In genomic region chr19:45370410-45371204, GRCh38 we compare ENCODE assay signal across 8 cellular contexts. TPM values are rescaled to one million over a fixed set of nuclear protein-coding genes. Genes with fewer than 3 reads are reported as not detected.
DNase-seq lines count a peak whose midpoint lies in the region; ATAC-seq and TF ChIP-seq lines count a peak whose summit lies in the region.

Gene ERCC2 (minus strand): TSS chr19:45370573. CDS start chr19:45370540, 33 bp downstream.

- no peaks in the 10 kb centered on the region for H3K9me3 Mint-ChIP-seq in activated CD8-positive, alpha-beta memory T cell treated with anti-CD3 and anti-CD28 coated beads, Interleukin-2, amount 10 ng/mL, durations not matched to agents 7 days and 5 days (ENCODE audit: low read depth)
- H3K9me3 Mint-ChIP-seq in endodermal cell = no peaks in the 10 kb centered on the region

- no peaks in the 10 kb centered on the region for H3K36me3 Mint-ChIP-seq in activated CD8-positive, alpha-beta memory T cell treated with anti-CD3 and anti-CD28 coated beads, Interleukin-2, amount 10 ng/mL, durations not matched to agents 7 days and 5 days
- peaks cover 16% of the 10 kb centered on the region for H3K36me3 Mint-ChIP-seq in endodermal cell (ENCODE audit: low read depth)

- H3K27me3 ChIP-seq in NT2/D1 (ENCODE audit: insufficient read depth, insufficient read length) (no peaks in the 10 kb centered on the region), endodermal cell (ENCODE audit: control insufficient read depth, insufficient read depth, low read length, poor library complexity, severe bottlenecking) (no peaks in the 10 kb centered on the region), mesendoderm (ENCODE audit: insufficient read depth, low read length, poor library complexity) (no peaks in the 10 kb centered on the region)

- peak within 1 kb of the TSS; percentile 80 for H3K4me3 Mint-ChIP-seq in activated CD8-positive, alpha-beta memory T cell treated with anti-CD3 and anti-CD28 coated beads, Interleukin-2, amount 10 ng/mL, durations not matched to agents 7 days and 5 days
- peak within 1 kb of the TSS; percentile 76 for H3K4me3 Mint-ChIP-seq in endodermal cell

- H3K79me1 ChIP-seq in mesendoderm (ENCODE audit: low read length) = peaks cover 8% of the 10 kb centered on the region

- peaks cover 9% of the 10 kb centered on the region for H3K79me2 ChIP-seq in mesendoderm (ENCODE audit: control insufficient read depth, insufficient read depth, low read length)

- TF ChIP-seq CTCF in endodermal cell (conservative IDR thresholded peaks at IDR 0.05) = no peak

- H3K27ac Mint-ChIP-seq in activated CD8-positive, alpha-beta memory T cell treated with anti-CD3 and anti-CD28 coated beads, Interleukin-2, amount 10 ng/mL, durations not matched to agents 7 days and 5 days = peak within 1 kb of the TSS; percentile 99
- H3K27ac Mint-ChIP-seq in endodermal cell = peak within 1 kb of the TSS; percentile 100

- peak within 1 kb of the TSS; percentile 38 for H3K4ac ChIP-seq in mesendoderm (ENCODE audit: low read depth, low read length)

- peak within 1 kb of the TSS; percentile 97 for H3K56ac ChIP-seq in mesendoderm (ENCODE audit: low read length)

- peak within 1 kb of the TSS; percentile 3 for H2BK120ac ChIP-seq in mesendoderm (ENCODE audit: low read depth, low read length)

- no peak within 1 kb of the TSS for H4K5ac ChIP-seq in mesendoderm (ENCODE audit: low read length)

- no peaks in the 10 kb centered on the region for H3K4me1 ChIP-seq in NT2/D1 (ENCODE audit: insufficient read depth, insufficient read length)
- H3K4me1 ChIP-seq in endodermal cell (ENCODE audit: control insufficient read depth, insufficient read depth, low read length) = no peaks in the 10 kb centered on the region
- no peaks in the 10 kb centered on the region for H3K4me1 ChIP-seq in mesendoderm (ENCODE audit: control insufficient read depth, low read depth, low read length)

- H3K4me3 ChIP-seq in NT2/D1 (ENCODE audit: insufficient read length, low read depth) (peak within 1 kb of the TSS; percentile 76), endodermal cell (ENCODE audit: low read length) (peak within 1 kb of the TSS; percentile 93), mesendoderm (ENCODE audit: low read length) (peak within 1 kb of the TSS; percentile 89)

- no peaks in the 10 kb centered on the region for H3K27me3 Mint-ChIP-seq in activated CD8-positive, alpha-beta memory T cell treated with anti-CD3 and anti-CD28 coated beads, Interleukin-2, amount 10 ng/mL, durations not matched to agents 7 days and 5 days
- no peaks in the 10 kb centered on the region for H3K27me3 Mint-ChIP-seq in endodermal cell (ENCODE audit: insufficient read depth)

- peak; percentile 78 for ATAC-seq in GM21367 (IDR thresholded peaks at IDR 0.05; ENCODE audit: unreplicated experiment)
- ATAC-seq in activated CD8-positive, alpha-beta memory T cell treated with anti-CD3 and anti-CD28 coated beads, Interleukin-2, amount 10 ng/mL, durations not matched to agents 7 days and 5 days = peak; percentile 99

- H3K9ac ChIP-seq in NT2/D1 (ENCODE audit: insufficient read length, low read depth) (peak within 1 kb of the TSS; percentile 93), endodermal cell (ENCODE audit: extremely low read depth, low read length, poor library complexity, severe bottlenecking) (peak within 1 kb of the TSS; percentile 73), mesendoderm (ENCODE audit: low read length) (peak within 1 kb of the TSS; percentile 92)

- H3K27ac ChIP-seq in endodermal cell (ENCODE audit: low read depth, low read length) (peak within 1 kb of the TSS; percentile 86), mesendoderm (ENCODE audit: low read depth, low read length) (peak within 1 kb of the TSS; percentile 56)

- H2AK5ac ChIP-seq in mesendoderm (ENCODE audit: low read length) = no peak within 1 kb of the TSS

- 7 to 9% methylated on average over 39 to 55 of the region's 55 CpGs for WGBS in endodermal cell (ENCODE audit: insufficient coverage in 1 of 2, insufficient read length in 1 of 2), 2 experiments
- WGBS in mesendoderm (ENCODE audit: extremely low coverage, insufficient coverage, low lambda C conversion rate) = no CpG with 5 or more reads among the region's 55 CpGs

- H3K36me3 ChIP-seq in NT2/D1 (ENCODE audit: insufficient read depth, insufficient read length, low read length) = peaks cover 21% of the 10 kb centered on the region
- peaks cover 17% of the 10 kb centered on the region for H3K36me3 ChIP-seq in endodermal cell (ENCODE audit: control insufficient read depth, insufficient read depth, low read length)
- no peaks in the 10 kb centered on the region for H3K36me3 ChIP-seq in mesendoderm (ENCODE audit: control insufficient read depth, insufficient read depth, low read length)

- CTCF ChIA-PET in activated CD8-positive, alpha-beta memory T cell treated with anti-CD3 and anti-CD28 coated beads, Interleukin-2, amount 10 ng/mL, durations not matched to agents 7 days and 5 days (lab: Charles Lee) = interaction anchor here (0.8 to 1.4 kb wide), 5 partner anchors 18 to 188 kb away, joined by 3 to 4 read pairs (median 4); no protein-coding TSS in a partner anchor

- DNase-seq in COLO829 (ENCODE audit: low spot score) (peak; percentile 100), HUDEP-2 (lab: John Stamatoyannopoulos, UW; ENCODE audit: unreplicated experiment in 76 of 76) (peak; percentile 77 to 100 (median 100)), NT2/D1 (ENCODE audit: low read depth, low spot score) (peak; percentile 95), endodermal cell (peak; percentile 100), mesendoderm (peak; percentile 99)
- DNase-seq in activated CD8-positive, alpha-beta memory T cell treated with anti-CD3 and anti-CD28 coated beads, Interleukin-2, amount 10 ng/mL, durations not matched to agents 7 days and 5 days = peak; percentile 100
- peak; percentile 100 for DNase-seq in stimulated activated CD8-positive, alpha-beta memory T cell treated with anti-CD3 and anti-CD28 coated beads, Interleukin-15, amount 100 ng/mL, for 1 hour (ENCODE audit: low read depth)

- H3K4me1 Mint-ChIP-seq in activated CD8-positive, alpha-beta memory T cell treated with anti-CD3 and anti-CD28 coated beads, Interleukin-2, amount 10 ng/mL, durations not matched to agents 7 days and 5 days = peaks cover 20% of the 10 kb centered on the region
- peaks cover 3% of the 10 kb centered on the region for H3K4me1 Mint-ChIP-seq in endodermal cell

- H4K8ac ChIP-seq in mesendoderm (ENCODE audit: low read depth, low read length) = no peak within 1 kb of the TSS

- peak within 1 kb of the TSS; percentile 45 for H3K23ac ChIP-seq in mesendoderm (ENCODE audit: low read length)

- H3K18ac ChIP-seq in mesendoderm (ENCODE audit: low read length) = peak within 1 kb of the TSS; percentile 78

- H2BK5ac ChIP-seq in mesendoderm (ENCODE audit: low read length) = no peak within 1 kb of the TSS

- no peak within 1 kb of the TSS for H2BK15ac ChIP-seq in mesendoderm (replicated peaks; ENCODE audit: low read depth)

- H3K9me3 ChIP-seq in NT2/D1 (ENCODE audit: insufficient read depth, low read length) = no peaks in the 10 kb centered on the region
- no peaks in the 10 kb centered on the region for H3K9me3 ChIP-seq in endodermal cell (ENCODE audit: control insufficient read depth, low read length)

- peak within 1 kb of the TSS; percentile 58 for H3K4me2 ChIP-seq in mesendoderm (ENCODE audit: low read length)

RNA-seq across cellular contexts. Expression of gene ERCC2, which starts in this region (rescaled TPM):
- 10 to 100 TPM; 26.1 to 26.8 TPM for total RNA-seq in activated CD8-positive, alpha-beta memory T cell treated with anti-CD3 and anti-CD28 coated beads, Interleukin-2, amount 10 ng/mL, durations not matched to agents 7 days and 5 days
- 100 to 1,000 TPM in 1 of 2 donors, 10 to 100 TPM in 1; 87.9 to 105 TPM for total RNA-seq in endodermal cell
- polyA plus RNA-seq in endodermal cell (2013, experiment 1 of 2) = 62.3 TPM
- polyA plus RNA-seq in endodermal cell (2013, experiment 2 of 2) = 51.6 TPM
- polyA plus RNA-seq in mesendoderm (2013, experiment 1 of 2) = 51.8 TPM
- polyA plus RNA-seq in mesendoderm (2013, experiment 2 of 2) = 56.8 TPM

Comparison
In these comparisons a context has a peak if more than half of its experiments do, and no peak if none do; other contexts are left out.
1. Peak in every context shown above with its lines: DNase-seq, ATAC-seq, H3K4me3 ChIP-seq and H3K27ac ChIP-seq.